9 cellular contexts compared by ENCODE assay signal in the genomic region with DNA sequence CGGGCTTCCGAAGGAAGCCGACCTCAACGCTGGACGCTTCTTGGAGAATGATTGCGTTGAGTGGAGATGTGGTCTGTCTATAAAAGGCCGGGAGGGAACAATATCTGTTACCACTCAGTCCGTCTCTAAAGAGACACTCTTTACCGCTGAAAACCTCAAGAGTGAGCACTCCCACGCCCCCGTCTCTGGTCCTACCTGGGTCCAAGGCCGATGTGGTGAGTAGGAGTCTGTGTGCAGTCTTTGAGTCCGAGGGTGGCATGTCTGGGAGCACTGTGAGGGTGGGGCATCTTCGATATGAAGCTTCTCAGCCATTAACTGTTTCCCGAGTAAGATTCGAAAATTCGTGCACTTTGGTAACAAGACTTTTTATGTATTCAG. TPM values are rescaled to one million over a fixed set of nuclear protein-coding genes. Genes with fewer than 3 reads are reported as not detected.
DNase-seq lines count a peak whose midpoint lies in the region; ATAC-seq and TF ChIP-seq lines count a peak whose summit lies in the region.
"Had no signal": no experiment of that assay in that cellular context is flagged by ENCODE, and none has a peak within 500 bp of the region (broad histone marks: within the 10 kb centered on the region; RNA-seq: fewer than 3 reads in every experiment).

No MANE protein-coding gene starts in this region.

- TF ChIP-seq CTCF in CD14-positive monocyte (IDR thresholded peaks at IDR 0.05), result no peak
- no peak for TF ChIP-seq CTCF in psoas muscle (IDR thresholded peaks at IDR 0.05)

- H3K4me3 Mint-ChIP-seq in CD14-positive monocyte, result peak overlapping the region; percentile 89 to 96
- peak overlapping the region; percentile 83 for H3K4me3 Mint-ChIP-seq in activated naive CD4-positive, alpha-beta T cell treated with anti-CD3 and anti-CD28 coated beads for 36 hours

- peaks cover 5% of the 10 kb centered on the region for H3K4me1 ChIP-seq in psoas muscle

- peak overlapping the region; percentile 78 for H3K4me3 ChIP-seq in psoas muscle

- CTCF ChIA-PET in activated naive CD4-positive, alpha-beta T cell treated with anti-CD3 and anti-CD28 coated beads for 36 hours (lab: Charles Lee), result interaction anchor here (1.4 to 1.5 kb wide), 2 partner anchors 55 to 139 kb away, joined by 3 to 8 read pairs; no protein-coding TSS in a partner anchor

- peak overlapping the region; percentile 30 for H3K27ac ChIP-seq in psoas muscle

- H3K36me3 Mint-ChIP-seq in CD14-positive monocyte, result peaks cover 32 to 34% of the 10 kb centered on the region in 2 donors
- H3K36me3 Mint-ChIP-seq in activated naive CD4-positive, alpha-beta T cell treated with anti-CD3 and anti-CD28 coated beads for 36 hours (ENCODE audit: low read depth), result peaks cover 46% of the 10 kb centered on the region

- H3K27ac Mint-ChIP-seq in CD14-positive monocyte, result peak overlapping the region; percentile 7 to 87 (median 68)
- H3K27ac Mint-ChIP-seq in activated naive CD4-positive, alpha-beta T cell treated with anti-CD3 and anti-CD28 coated beads for 36 hours, result peak overlapping the region; percentile 60

- peaks cover 22% of the 10 kb centered on the region for H3K4me1 Mint-ChIP-seq in CD14-positive monocyte
- H3K4me1 Mint-ChIP-seq in activated naive CD4-positive, alpha-beta T cell treated with anti-CD3 and anti-CD28 coated beads for 36 hours (ENCODE audit: low read depth), result peaks cover 20% of the 10 kb centered on the region

- peaks cover 20% of the 10 kb centered on the region for H3K9me3 ChIP-seq in psoas muscle

- intact Hi-C loops in CD14-positive monocyte (cut with micrococcal nuclease), result no loop called here
- intact Hi-C loops in activated naive CD4-positive, alpha-beta T cell treated with anti-CD3 and anti-CD28 coated beads for 36 hours (cut with micrococcal nuclease), result loop anchor here (1.0 kb wide), 2 partner anchors 26 to 31 kb away; a partner anchor contains a TSS
- intact Hi-C loops in left cardiac atrium (cut with DNase I), result no loop called here
- intact Hi-C loops in psoas muscle (cut with DNase I), result no loop called here

- DNase-seq in CD14-positive monocyte (ENCODE audit: low spot score), result no peak
- DNase-seq in NCI-H146 treated with DMSO at 0.1 percent for 48 hours (lab: John Stamatoyannopoulos, UW; ENCODE audit: unreplicated experiment), result peak; percentile 15
- peak; percentile 22 for DNase-seq in activated naive CD4-positive, alpha-beta T cell treated with anti-CD3 and anti-CD28 coated beads for 36 hours
- DNase-seq in left cardiac atrium, result peak; percentile 25
- no peak for DNase-seq in psoas muscle
- no peak for DNase-seq in ureter (ENCODE audit: low spot score)

- H3K36me3 ChIP-seq in psoas muscle (ENCODE audit: insufficient read depth in 1 of 2, low read depth in 1 of 2), result no peaks in the 10 kb centered on the region

- peaks cover 30 to 62% (median 55%) of the 10 kb centered on the region in 7 donors for H3K9me3 Mint-ChIP-seq in CD14-positive monocyte
- H3K9me3 Mint-ChIP-seq in activated naive CD4-positive, alpha-beta T cell treated with anti-CD3 and anti-CD28 coated beads for 36 hours, result peaks cover 38% of the 10 kb centered on the region

- 1 to 2% (median 1%) methylated on average over 17 of the region's 17 CpGs for WGBS in psoas muscle, 3 donors

- H3K27me3 ChIP-seq in psoas muscle (ENCODE audit: insufficient read depth in 3 of 3, low read length in 2 of 3), result peaks cover 0 to 35% (median 0%) of the 10 kb centered on the region in 3 donors

- ATAC-seq in GM21515 (IDR thresholded peaks at IDR 0.05; ENCODE audit: unreplicated experiment), result peak; percentile 26
- ATAC-seq in left cardiac atrium, result peak; percentile 59 to 60
- ATAC-seq in psoas muscle, result peak in 2 of 4 donors; percentile 30 to 32
- ATAC-seq in HG03521 (IDR thresholded peaks at IDR 0.05; ENCODE audit: unreplicated experiment), result no peak
- ATAC-seq: HCT116 had no signal

- H3K27me3 Mint-ChIP-seq in CD14-positive monocyte (ENCODE audit: low read depth in 3 of 3), result peaks cover 0 to 2% (median 2%) of the 10 kb centered on the region in 3 donors
- H3K27me3 Mint-ChIP-seq in activated naive CD4-positive, alpha-beta T cell treated with anti-CD3 and anti-CD28 coated beads for 36 hours (ENCODE audit: low read depth), result no peaks in the 10 kb centered on the region

RNA-seq across cellular contexts. Expression of a gene that starts 0.6 kb away (rescaled TPM):
- polyA plus RNA-seq in CD14-positive monocyte (1 to 10 TPM; 2.5 to 3.8 TPM), psoas muscle (under 1 TPM; 0.16 to 0.51 (median 0.25) TPM)
- total RNA-seq in activated naive CD4-positive, alpha-beta T cell treated with anti-CD3 and anti-CD28 coated beads for 36 hours, result 1 to 10 TPM; 3.5 to 3.8 TPM
- total RNA-seq in left cardiac atrium (1 to 10 TPM; 2.3 to 2.5 TPM), psoas muscle (under 1 TPM; 0.18 to 0.54 (median 0.46) TPM), ureter (5.8 TPM)

RNA-seq across cellular contexts. Expression of a gene that starts 27.4 kb away (rescaled TPM):
- polyA plus RNA-seq in CD14-positive monocyte, result under 1 TPM in 1 of 2 donors, not detected in 1; 0.20 TPM
- 10 to 100 TPM; 11.2 to 11.3 TPM for total RNA-seq in activated naive CD4-positive, alpha-beta T cell treated with anti-CD3 and anti-CD28 coated beads for 36 hours
- total RNA-seq in left cardiac atrium, result 1 to 10 TPM; 1.1 to 1.2 TPM
- under 1 TPM; 0.32 to 0.86 (median 0.49) TPM for total RNA-seq in psoas muscle
- polyA plus RNA-seq in psoas muscle, result 1 to 10 TPM in 2 of 3 donors, under 1 TPM in 1; 0.25 to 1.4 (median 1.1) TPM
- 2.5 TPM for total RNA-seq in ureter

RNA-seq across cellular contexts. Expression of a gene that starts 30.9 kb away (rescaled TPM):
- polyA plus RNA-seq in CD14-positive monocyte, result 1 to 10 TPM; 1.5 to 2.6 TPM
- 1 to 10 TPM; 9.4 to 9.9 TPM for total RNA-seq in activated naive CD4-positive, alpha-beta T cell treated with anti-CD3 and anti-CD28 coated beads for 36 hours
- total RNA-seq in left cardiac atrium, result 1 to 10 TPM; 4.4 to 5.1 TPM
- 1 to 10 TPM; 2.2 to 3.2 (median 2.8) TPM for total RNA-seq in psoas muscle
- 1 to 10 TPM; 3.2 to 8.5 (median 4.4) TPM for polyA plus RNA-seq in psoas muscle
- total RNA-seq in ureter, result 8.1 TPM

RNA-seq across cellular contexts. Expression of a gene that starts 53.8 kb away (rescaled TPM):
- 1 to 10 TPM; 2.3 to 3.5 TPM for polyA plus RNA-seq in CD14-positive monocyte
- 1 to 10 TPM; 6.8 to 7.0 TPM for total RNA-seq in activated naive CD4-positive, alpha-beta T cell treated with anti-CD3 and anti-CD28 coated beads for 36 hours
- total RNA-seq in left cardiac atrium, result 1 to 10 TPM; 6.5 to 7.4 TPM
- total RNA-seq in psoas muscle, result 1 to 10 TPM; 1.0 to 2.8 (median 1.4) TPM
- 1 to 10 TPM; 2.1 to 3.2 (median 2.6) TPM for polyA plus RNA-seq in psoas muscle
- 2.3 TPM for total RNA-seq in ureter

Comparison
In these comparisons a context has a peak if more than half of its experiments do, and no peak if none do; other contexts are left out.
1. DNase-seq: peak in NCI-H146 treated with DMSO at 0.1 percent for 48 hours (single experiment), activated naive CD4-positive, alpha-beta T cell treated with anti-CD3 and anti-CD28 coated beads for 36 hours (single experiment) and left cardiac atrium (single experiment); none in CD14-positive monocyte (single experiment), psoas muscle (0 of 2) and ureter (single experiment).